In the genomic region with DNA sequence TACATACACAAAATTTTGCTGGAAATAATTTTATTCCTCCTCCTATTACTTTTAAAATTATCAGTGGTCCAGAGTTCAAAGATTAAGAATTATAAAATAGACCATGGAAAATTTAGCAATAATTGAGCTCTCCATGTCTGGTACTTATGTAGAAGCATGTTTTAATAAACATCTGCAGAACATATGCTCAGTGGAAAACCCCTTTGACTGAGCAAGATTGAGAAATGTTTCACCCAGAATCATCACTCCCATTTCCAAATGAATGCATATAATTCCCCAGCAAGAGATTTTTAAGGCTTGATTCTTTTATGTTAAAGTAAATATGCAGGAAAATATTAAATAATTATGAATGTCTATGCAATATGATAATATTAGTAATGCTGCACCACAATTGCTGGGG, we compare ENCODE assay signal across 19 cellular contexts. TPM values are rescaled to one million over a fixed set of nuclear protein-coding genes. Genes with fewer than 3 reads are reported as not detected.
DNase-seq lines count a peak whose midpoint lies in the region; ATAC-seq and TF ChIP-seq lines count a peak whose summit lies in the region.
"Had no signal": no experiment of that assay in that cellular context is flagged by ENCODE, and none has a peak within 500 bp of the region (broad histone marks: within the 10 kb centered on the region; RNA-seq: fewer than 3 reads in every experiment).

No MANE protein-coding gene starts in this region.

- H3K4me3 Mint-ChIP-seq in progenitor cell of endocrine pancreas (ENCODE audit: low read depth): no peak overlapping the region
- H3K4me3 Mint-ChIP-seq: CD4-positive, alpha-beta memory T cell; T-cell had no signal

- H3K36me3 Mint-ChIP-seq in progenitor cell of endocrine pancreas (ENCODE audit: insufficient read depth): no peaks in the 10 kb centered on the region
- H3K36me3 Mint-ChIP-seq: CD4-positive, alpha-beta memory T cell; T-cell had no signal

- H3K4me1 ChIP-seq in adipocyte (ENCODE audit: control insufficient read depth, insufficient read depth, low read length): peaks cover 3% of the 10 kb centered on the region

- no peaks in the 10 kb centered on the region for H3K36me3 ChIP-seq in adipocyte (ENCODE audit: control insufficient read depth, insufficient read depth, low read length, severe bottlenecking)
- H3K36me3 ChIP-seq: SJSA1 had no signal

- H3K4me3 ChIP-seq in adipocyte (ENCODE audit: low read length) (no peak overlapping the region), foreskin fibroblast (ENCODE audit: low read depth in 1 of 2, low read length in 2 of 2) (no peak overlapping the region)
- H3K4me3 ChIP-seq: SJSA1 had no signal

- ATAC-seq in HG02610 (IDR thresholded peaks at IDR 0.05; ENCODE audit: unreplicated experiment): peak; percentile 25
- ATAC-seq in GM18511 (IDR thresholded peaks at IDR 0.05; ENCODE audit: unreplicated experiment): no peak
- ATAC-seq: T-cell had no signal

- DNase-seq in GM03348 (ENCODE audit: low spot score) (peak; percentile 31), adipocyte (ENCODE audit: low read depth) (peak; percentile 74), foreskin fibroblast (peak; percentile 29 to 77), SKM-1 (lab: John Stamatoyannopoulos, UW; ENCODE audit: unreplicated experiment) (no peak), progenitor cell of endocrine pancreas (ENCODE audit: low spot score, unreplicated experiment) (no peak), NCI-H226 (no peak)
- DNase-seq: AML-193; CD4-positive, alpha-beta memory T cell; DND-41; GF-D8; MV-4-11; NCI-H1417 treated with DMSO at 0.1 percent for 48 hours; NCI-H2029 treated with DMSO at 0.1 percent for 48 hours; NCI-H524 treated with DMSO at 0.1 percent for 48 hours; OCI-M1; T-cell had no signal

- no peaks in the 10 kb centered on the region for H3K27me3 ChIP-seq in adipocyte (replicated peaks; ENCODE audit: control insufficient read depth, insufficient read depth, low read length)
- H3K27me3 ChIP-seq: SJSA1 had no signal

- H3K27ac Mint-ChIP-seq in progenitor cell of endocrine pancreas: no peak overlapping the region
- H3K27ac Mint-ChIP-seq: CD4-positive, alpha-beta memory T cell; T-cell had no signal

- TF ChIP-seq CTCF in foreskin fibroblast (IDR thresholded peaks at IDR 0.05; ENCODE audit: low read depth, low read length) (no peak), progenitor cell of endocrine pancreas (IDR thresholded peaks at IDR 0.05; ENCODE audit: unreplicated experiment) (no peak)

- H3K27me3 Mint-ChIP-seq in progenitor cell of endocrine pancreas: peaks cover 21% of the 10 kb centered on the region

- no peaks in the 10 kb centered on the region for H3K9me3 ChIP-seq in adipocyte (ENCODE audit: control insufficient read depth, low read length)
- H3K9me3 ChIP-seq: SJSA1 had no signal

- no peak overlapping the region for H3K9ac ChIP-seq in adipocyte (ENCODE audit: low read length)

- H3K9me3 Mint-ChIP-seq in progenitor cell of endocrine pancreas (ENCODE audit: low read depth): no peaks in the 10 kb centered on the region
- H3K9me3 Mint-ChIP-seq: CD4-positive, alpha-beta memory T cell; T-cell had no signal

- H3K4me1 Mint-ChIP-seq in progenitor cell of endocrine pancreas (ENCODE audit: low read depth): peaks cover 36% of the 10 kb centered on the region

RNA-seq across cellular contexts. Expression of gene TES, which starts 45.8 kb away (rescaled TPM):
- total RNA-seq in progenitor cell of endocrine pancreas: 123 and 140 TPM in 2 replicates

Comparison
In these comparisons a context has a peak if more than half of its experiments do, and no peak if none do; other contexts are left out.
1. DNase-seq: peak in GM03348 (single experiment), adipocyte (single experiment) and foreskin fibroblast (2 of 2); none in SKM-1 (single experiment), progenitor cell of endocrine pancreas (single experiment) and NCI-H226 (single experiment).